In genomic region chr7:33579117-33579516, GRCh38 we compare ENCODE assay signal across 33 cellular contexts.
"Had no signal": no experiment of that assay in that cellular context is flagged by ENCODE, and none has a peak within 500 bp of the region (broad histone marks: within the 10 kb centered on the region; RNA-seq: fewer than 3 reads in every experiment).

No MANE protein-coding gene starts in this region.

- H3K4me1 Mint-ChIP-seq: activated CD4-positive, alpha-beta T cell treated with anti-CD3 and anti-CD28 coated beads for 36 hours; activated CD4-positive, alpha-beta T cell treated with anti-CD3 and anti-CD28 coated beads, Interleukin-2, amount 10 ng/mL, durations not matched to agents 24 days and 14 days; activated CD8-positive, alpha-beta memory T cell treated with anti-CD3 and anti-CD28 coated beads, Interleukin-2, amount 10 ng/mL, durations not matched to agents 7 days and 5 days; activated naive CD4-positive, alpha-beta T cell treated with anti-CD3 and anti-CD28 coated beads, Interleukin-2, amount 50 U/mL, for 24 hours; activated naive CD8-positive, alpha-beta T cell treated with anti-CD3 and anti-CD28 coated beads, Interleukin-2, amount 10 ng/mL, durations not matched to agents 7 days and 5 days; brain; central memory CD8-positive, alpha-beta T cell; T-helper 17 cell had no signal

- H3K27ac Mint-ChIP-seq: activated CD4-positive, alpha-beta memory T cell treated with anti-CD3 and anti-CD28 coated beads for 36 hours; activated CD4-positive, alpha-beta T cell treated with anti-CD3 and anti-CD28 coated beads for 36 hours; activated CD4-positive, alpha-beta T cell treated with anti-CD3 and anti-CD28 coated beads, Interleukin-2, amount 10 ng/mL, durations not matched to agents 24 days and 14 days; activated CD8-positive, alpha-beta memory T cell treated with anti-CD3 and anti-CD28 coated beads, Interleukin-2, amount 10 ng/mL, durations not matched to agents 7 days and 5 days; activated CD8-positive, alpha-beta T cell treated with anti-CD3 and anti-CD28 coated beads, Interleukin-2, amount 10 ng/mL, durations not matched to agents 7 days and 5 days; activated naive CD4-positive, alpha-beta T cell treated with anti-CD3 and anti-CD28 coated beads for 36 hours; activated naive CD4-positive, alpha-beta T cell treated with anti-CD3 and anti-CD28 coated beads, Interleukin-2, amount 50 U/mL, for 24 hours; activated naive CD8-positive, alpha-beta T cell treated with anti-CD3 and anti-CD28 coated beads, Interleukin-2, amount 10 ng/mL, durations not matched to agents 7 days and 5 days; activated T-helper 1 cell treated with anti-CD3 and anti-CD28 coated beads, Interleukin-12 subunit alpha, Interleukin-12 subunit beta, Interleukin-2, Interleukin-4 antibody, amounts not matched to agents 30 ng/mL and 10 ng/mL and 1 ng/mL, durations not matched to agents 14 hours and 24 hours and 36 hours; activated T-helper 2 cell treated with anti-CD3 and anti-CD28 coated beads, Interferon-gamma antibody, Interleukin-2, Interleukin-4, amounts not matched to agents 10 μg/mL and 5 μg/mL and 100 μg/mL, durations not matched to agents 14 hours and 24 hours and 36 hours; brain; dendritic cell treated with granulocyte-macrophage colony-stimulating factor and Interleukin-4, amounts not matched to agents 40 ng/mL and 50 ng/mL, for 4 days; endodermal cell; T-helper 17 cell; T-helper 2 cell treated with Interferon-gamma antibody and Interleukin-4, amounts not matched to agents 5 μg/mL and 100 μg/mL, for 36 hours had no signal

- H3K4me1 ChIP-seq: ascending aorta, breast epithelium, foreskin keratinocyte had no signal

- H3K36me3 Mint-ChIP-seq: activated CD8-positive, alpha-beta memory T cell treated with anti-CD3 and anti-CD28 coated beads, Interleukin-2, amount 10 ng/mL, durations not matched to agents 7 days and 5 days; activated naive CD8-positive, alpha-beta T cell treated with anti-CD3 and anti-CD28 coated beads, Interleukin-2, amount 10 ng/mL, durations not matched to agents 7 days and 5 days had no signal

- H3K4me3 ChIP-seq: ascending aorta, breast epithelium, coronary artery, dorsolateral prefrontal cortex, gastrocnemius medialis had no signal

- H3K27me3 ChIP-seq: ascending aorta, breast epithelium, dorsolateral prefrontal cortex, foreskin keratinocyte, gastrocnemius medialis had no signal

- H3K36me3 ChIP-seq: ascending aorta, breast epithelium, gastrocnemius medialis had no signal

- H3K27ac ChIP-seq: ascending aorta, breast epithelium, coronary artery, dorsolateral prefrontal cortex, foreskin keratinocyte, gastrocnemius medialis had no signal

- H3K27me3 Mint-ChIP-seq: activated CD4-positive, alpha-beta memory T cell treated with anti-CD3 and anti-CD28 coated beads for 36 hours; activated CD4-positive, alpha-beta T cell treated with anti-CD3 and anti-CD28 coated beads for 36 hours; activated CD4-positive, alpha-beta T cell treated with anti-CD3 and anti-CD28 coated beads, Interleukin-2, amount 10 ng/mL, durations not matched to agents 24 days and 14 days; activated CD8-positive, alpha-beta memory T cell treated with anti-CD3 and anti-CD28 coated beads, Interleukin-2, amount 10 ng/mL, durations not matched to agents 7 days and 5 days; activated naive CD4-positive, alpha-beta T cell treated with anti-CD3 and anti-CD28 coated beads, Interleukin-2, amount 50 U/mL, for 24 hours; activated naive CD8-positive, alpha-beta T cell treated with anti-CD3 and anti-CD28 coated beads, Interleukin-2, amount 10 ng/mL, durations not matched to agents 7 days and 5 days; central memory CD8-positive, alpha-beta T cell; dendritic cell treated with granulocyte-macrophage colony-stimulating factor and Interleukin-4, amounts not matched to agents 40 ng/mL and 50 ng/mL, for 4 days; T-helper 17 cell had no signal

- DNase-seq: activated CD4-positive, alpha-beta memory T cell treated with anti-CD3 and anti-CD28 coated beads for 36 hours; activated CD4-positive, alpha-beta T cell treated with anti-CD3 and anti-CD28 coated beads for 36 hours; activated CD4-positive, alpha-beta T cell treated with anti-CD3 and anti-CD28 coated beads, Interleukin-2, amount 10 ng/mL, durations not matched to agents 24 days and 14 days; activated CD4-positive, CD25-positive, alpha-beta regulatory T cell; activated CD4-positive, CD25-positive, alpha-beta regulatory T cell treated with anti-CD3 and anti-CD28 coated beads, Interleukin-2, amount 50 U/mL, for 72 hours; activated CD8-positive, alpha-beta memory T cell treated with anti-CD3 and anti-CD28 coated beads, Interleukin-2, amount 10 ng/mL, durations not matched to agents 7 days and 5 days; activated CD8-positive, alpha-beta memory T cell treated with anti-CD3 and anti-CD28 coated beads, Interleukin-2, amount 50 U/mL, for 4 hours; activated CD8-positive, alpha-beta T cell treated with anti-CD3 and anti-CD28 coated beads, Interleukin-2, amount 10 ng/mL, durations not matched to agents 7 days and 5 days; activated effector memory CD4-positive, alpha-beta T cell treated with anti-CD3 and anti-CD28 coated beads, Interleukin-2, amount 50 U/mL, for 16 hours; activated naive CD4-positive, alpha-beta T cell treated with anti-CD3 and anti-CD28 coated beads for 36 hours; activated naive CD8-positive, alpha-beta T cell treated with anti-CD3 and anti-CD28 coated beads, Interleukin-2, amount 10 ng/mL, durations not matched to agents 7 days and 5 days; activated T-cell treated with anti-CD3 and anti-CD28 coated beads, Interleukin-2, amount 50 U/mL, for 1 hour; activated T-cell treated with anti-CD3 and anti-CD28 coated beads, Interleukin-2, amount 50 U/mL, for 48 hours; dorsolateral prefrontal cortex; effector memory CD4-positive, alpha-beta T cell; endodermal cell; foreskin keratinocyte; gastrocnemius medialis; glutamatergic neuron; T-helper 1 cell; T-helper 17 cell; T1000 had no signal

- H3K9me3 Mint-ChIP-seq: activated naive CD4-positive, alpha-beta T cell treated with anti-CD3 and anti-CD28 coated beads, Interleukin-2, amount 50 U/mL, for 24 hours; activated T-helper 1 cell treated with anti-CD3 and anti-CD28 coated beads, Interleukin-12 subunit alpha, Interleukin-12 subunit beta, Interleukin-2, Interleukin-4 antibody, amounts not matched to agents 30 ng/mL and 10 ng/mL and 1 ng/mL, durations not matched to agents 14 hours and 24 hours and 36 hours; activated T-helper 2 cell treated with anti-CD3 and anti-CD28 coated beads, Interferon-gamma antibody, Interleukin-2, Interleukin-4, amounts not matched to agents 10 μg/mL and 5 μg/mL and 100 μg/mL, durations not matched to agents 14 hours and 24 hours and 36 hours; central memory CD8-positive, alpha-beta T cell; dendritic cell treated with granulocyte-macrophage colony-stimulating factor and Interleukin-4, amounts not matched to agents 40 ng/mL and 50 ng/mL, for 4 days; T-helper 2 cell treated with Interferon-gamma antibody and Interleukin-4, amounts not matched to agents 5 μg/mL and 100 μg/mL, for 36 hours had no signal

- H3K9me3 ChIP-seq: ascending aorta, breast epithelium, gastrocnemius medialis had no signal

- ATAC-seq: activated CD4-positive, alpha-beta T cell treated with anti-CD3 and anti-CD28 coated beads for 36 hours; activated CD8-positive, alpha-beta memory T cell treated with anti-CD3 and anti-CD28 coated beads, Interleukin-2, amount 10 ng/mL, durations not matched to agents 7 days and 5 days; activated CD8-positive, alpha-beta T cell treated with anti-CD3 and anti-CD28 coated beads, Interleukin-2, amount 10 ng/mL, durations not matched to agents 7 days and 5 days; esophagus mucosa; gastrocnemius medialis; T-helper 17 cell had no signal

- H3K4me3 Mint-ChIP-seq: activated CD4-positive, alpha-beta memory T cell treated with anti-CD3 and anti-CD28 coated beads for 36 hours; activated CD4-positive, alpha-beta T cell treated with anti-CD3 and anti-CD28 coated beads for 36 hours; activated CD4-positive, alpha-beta T cell treated with anti-CD3 and anti-CD28 coated beads, Interleukin-2, amount 10 ng/mL, durations not matched to agents 24 days and 14 days; activated CD8-positive, alpha-beta memory T cell treated with anti-CD3 and anti-CD28 coated beads, Interleukin-2, amount 10 ng/mL, durations not matched to agents 7 days and 5 days; activated CD8-positive, alpha-beta T cell treated with anti-CD3 and anti-CD28 coated beads, Interleukin-2, amount 10 ng/mL, durations not matched to agents 7 days and 5 days; activated naive CD4-positive, alpha-beta T cell treated with anti-CD3 and anti-CD28 coated beads for 36 hours; activated naive CD4-positive, alpha-beta T cell treated with anti-CD3 and anti-CD28 coated beads, Interleukin-2, amount 50 U/mL, for 24 hours; activated naive CD8-positive, alpha-beta T cell treated with anti-CD3 and anti-CD28 coated beads, Interleukin-2, amount 10 ng/mL, durations not matched to agents 7 days and 5 days; activated T-helper 1 cell treated with anti-CD3 and anti-CD28 coated beads, Interleukin-12 subunit alpha, Interleukin-12 subunit beta, Interleukin-2, Interleukin-4 antibody, amounts not matched to agents 30 ng/mL and 10 ng/mL and 1 ng/mL, durations not matched to agents 14 hours and 24 hours and 36 hours; brain; central memory CD8-positive, alpha-beta T cell; dendritic cell treated with granulocyte-macrophage colony-stimulating factor and Interleukin-4, amounts not matched to agents 40 ng/mL and 50 ng/mL, for 4 days; endodermal cell; T-helper 17 cell; T-helper 2 cell treated with Interferon-gamma antibody and Interleukin-4, amounts not matched to agents 5 μg/mL and 100 μg/mL, for 36 hours had no signal
